8 cellular contexts compared by ENCODE assay signal in genomic region chr1:158203693-158204457, GRCh38. TPM values are rescaled to one million over a fixed set of nuclear protein-coding genes. Genes with fewer than 3 reads are reported as not detected.
DNase-seq lines count a peak whose midpoint lies in the region; ATAC-seq and TF ChIP-seq lines count a peak whose summit lies in the region.

No MANE protein-coding gene starts in this region.

- H3K4me3 Mint-ChIP-seq in CD8-positive, alpha-beta T cell, result no peak overlapping the region

- peaks cover 4% of the 10 kb centered on the region for H3K4me1 ChIP-seq in CD8-positive, alpha-beta T cell (ENCODE audit: insufficient read depth, low read length)
- H3K4me1 ChIP-seq in esophagus muscularis mucosa (peaks cover 0 to 10% (median 0%) of the 10 kb centered on the region in 4 donors), neuronal stem cell (ENCODE audit: control insufficient read depth in 2 of 2, insufficient read depth in 1 of 2, low read depth in 1 of 2, low read length in 2 of 2) (peaks cover 0 to 2% of the 10 kb centered on the region in 2 donors)

- no peak overlapping the region for H4K91ac ChIP-seq in neuronal stem cell (ENCODE audit: low read depth, low read length, poor library complexity)

- no peaks in the 10 kb centered on the region for H3K27me3 ChIP-seq in CD8-positive, alpha-beta T cell (ENCODE audit: insufficient read depth, low read length)
- H3K27me3 ChIP-seq in esophagus muscularis mucosa, result peaks cover 0 to 17% (median 0%) of the 10 kb centered on the region in 4 donors
- peaks cover 0 to 4% (median 0%) of the 10 kb centered on the region in 3 experiments for H3K27me3 ChIP-seq in neuronal stem cell (ENCODE audit: control insufficient read depth in 3 of 3, insufficient read depth in 3 of 3, low read depth in 1 of 3, low read length in 3 of 3)

- H3K36me3 Mint-ChIP-seq in CD8-positive, alpha-beta T cell, result no peaks in the 10 kb centered on the region

- peaks cover 12% of the 10 kb centered on the region for H3K4me1 Mint-ChIP-seq in CD8-positive, alpha-beta T cell (ENCODE audit: low read depth)

- peak; percentile 97 for TF ChIP-seq CTCF in CD8-positive, alpha-beta T cell (IDR thresholded peaks at IDR 0.05)
- TF ChIP-seq CTCF in esophagus muscularis mucosa (IDR thresholded peaks at IDR 0.05), result peak; percentile 57 to 79 (median 79)

- POLR2A ChIA-PET in CD8-positive, alpha-beta T cell (lab: Charles Lee), result no interaction called here

- intact Hi-C loops in CD8-positive, alpha-beta T cell (cut with DNase I, micrococcal nuclease), result loop anchor here (1.0 to 5.0 kb wide), 6 partner anchors 123 to 883 kb away; no protein-coding TSS in a partner anchor
- intact Hi-C loops in esophagus muscularis mucosa (cut with DNase I), result loop anchor here (5.0 kb wide), 2 partner anchors 793 to 868 kb away; no protein-coding TSS in a partner anchor

- peak overlapping the region; percentile 79 for H2AFZ ChIP-seq in neuronal stem cell (ENCODE audit: low read length)

- peak; percentile 64 for ATAC-seq in CD8-positive, alpha-beta T cell
- peak; percentile 49 for ATAC-seq in GM18502 (IDR thresholded peaks at IDR 0.05; ENCODE audit: poor library complexity, unreplicated experiment)
- no peak for ATAC-seq in HG03139 (IDR thresholded peaks at IDR 0.05; ENCODE audit: unreplicated experiment)
- ATAC-seq in HG03469 (IDR thresholded peaks at IDR 0.05; ENCODE audit: unreplicated experiment), result no peak

- H2AK5ac ChIP-seq in neuronal stem cell (ENCODE audit: low read depth, low read length), result no peak overlapping the region

- no peaks in the 10 kb centered on the region for H3K36me3 ChIP-seq in CD8-positive, alpha-beta T cell (ENCODE audit: insufficient read depth, low read length)
- peaks cover under 1% of the 10 kb centered on the region for H3K36me3 ChIP-seq in KOPT-K1 (ENCODE audit: insufficient read depth, low read length)
- H3K36me3 ChIP-seq in esophagus muscularis mucosa, result no peaks in the 10 kb centered on the region
- H3K36me3 ChIP-seq in neuronal stem cell (replicated peaks in 1 of 2; ENCODE audit: control insufficient read depth in 2 of 2, insufficient read depth in 2 of 2, low read length in 2 of 2), result no peaks in the 10 kb centered on the region

- H3K27ac ChIP-seq in CD8-positive, alpha-beta T cell (ENCODE audit: low read depth, low read length), result no peak overlapping the region
- H3K27ac ChIP-seq in KOPT-K1 (ENCODE audit: low read depth, low read length, poor library complexity, severe bottlenecking) (peak overlapping the region; percentile 93), esophagus muscularis mucosa (replicated peaks in 1 of 4) (no peak overlapping the region), neuronal stem cell (replicated peaks; ENCODE audit: low read length) (no peak overlapping the region)

- WGBS in esophagus muscularis mucosa, result 23% methylated on average over 7 of the region's 7 CpGs
- WGBS in neuronal stem cell (ENCODE audit: extremely low coverage in 2 of 2, insufficient read length in 2 of 2, insufficient replicate concordance in 1 of 2), 2 donors, result no CpG with 5 or more reads among the region's 7 CpGs

- H3K27ac Mint-ChIP-seq in CD8-positive, alpha-beta T cell, result no peak overlapping the region

- no peak overlapping the region for H3K14ac ChIP-seq in neuronal stem cell (ENCODE audit: low read length)

- no peak overlapping the region for H3K18ac ChIP-seq in neuronal stem cell (ENCODE audit: low read length)

- H3K9ac ChIP-seq in neuronal stem cell (ENCODE audit: low read depth, low read length, poor library complexity), result no peak overlapping the region

- TF ChIP-seq EP300 in esophagus muscularis mucosa (IDR thresholded peaks at IDR 0.05), result no peak

- no peak overlapping the region for H3K23ac ChIP-seq in neuronal stem cell (ENCODE audit: low read depth, low read length, poor library complexity)

- no peak overlapping the region for H4K8ac ChIP-seq in neuronal stem cell (ENCODE audit: low read depth, low read length)

- no peak overlapping the region for H3K4me3 ChIP-seq in CD8-positive, alpha-beta T cell (ENCODE audit: low read depth, low read length)
- H3K4me3 ChIP-seq in esophagus muscularis mucosa (no peak overlapping the region), neuronal stem cell (ENCODE audit: low read length in 2 of 2) (no peak overlapping the region)

- H2BK5ac ChIP-seq in neuronal stem cell (ENCODE audit: low read length), result no peak overlapping the region

- no peak overlapping the region for H3K4me2 ChIP-seq in neuronal stem cell (ENCODE audit: insufficient read depth, low read length, poor library complexity, severe bottlenecking)

- no peak overlapping the region for H2BK15ac ChIP-seq in neuronal stem cell (ENCODE audit: low read length)

- H3K4ac ChIP-seq in neuronal stem cell (ENCODE audit: low read length), result no peak overlapping the region

- H3K9me3 ChIP-seq in CD8-positive, alpha-beta T cell (ENCODE audit: low read length), result no peaks in the 10 kb centered on the region
- H3K9me3 ChIP-seq in KOPT-K1 (ENCODE audit: insufficient read depth, low read length, poor library complexity, severe bottlenecking) (peaks cover 38% of the 10 kb centered on the region), esophagus muscularis mucosa (no peaks in the 10 kb centered on the region), neuronal stem cell (replicated peaks in 1 of 2; ENCODE audit: control insufficient read depth in 2 of 2, insufficient read depth in 1 of 2, low read depth in 1 of 2, low read length in 2 of 2) (no peaks in the 10 kb centered on the region)

- TF ChIP-seq POLR2A in esophagus muscularis mucosa (IDR thresholded peaks at IDR 0.05; ENCODE audit: low read depth), result no peak

- no peak for DNase-seq in CD8-positive, alpha-beta T cell
- DNase-seq in SKM-1 (lab: John Stamatoyannopoulos, UW; ENCODE audit: unreplicated experiment) (peak; percentile 58), esophagus muscularis mucosa (ENCODE audit: extremely low spot score) (no peak), neuronal stem cell (ENCODE audit: low spot score) (peak; percentile 60)

- no peaks in the 10 kb centered on the region for H3K79me1 ChIP-seq in neuronal stem cell (ENCODE audit: low read depth, low read length)

- peaks cover 8% of the 10 kb centered on the region for H3K27me3 Mint-ChIP-seq in CD8-positive, alpha-beta T cell (ENCODE audit: low read depth)

- H3K9me3 Mint-ChIP-seq in CD8-positive, alpha-beta T cell, result no peaks in the 10 kb centered on the region

- H2BK12ac ChIP-seq in neuronal stem cell (ENCODE audit: low read length), result no peak overlapping the region

- no peak overlapping the region for H2BK120ac ChIP-seq in neuronal stem cell (ENCODE audit: low read depth, low read length)

- CTCF ChIA-PET in CD8-positive, alpha-beta T cell (lab: Charles Lee), result interaction anchor here (0.7 to 4.8 kb wide), 31 partner anchors 8 to 929 kb away, joined by 3 to 76 read pairs (median 4); partner anchors contain the start of gene AIM2

RNA-seq across cellular contexts. Expression of gene CD1D, which starts 23.2 kb away (rescaled TPM):
- not detected for total RNA-seq in CD8-positive, alpha-beta T cell
- 1 to 10 TPM in 2 of 4 donors, under 1 TPM in 2; 0.26 to 2.0 (median 1.1) TPM for total RNA-seq in esophagus muscularis mucosa
- polyA plus RNA-seq in neuronal stem cell (2013, experiment 1 of 2), result 0.07 TPM
- 0.04 TPM for polyA plus RNA-seq in neuronal stem cell (2013, experiment 2 of 2)

RNA-seq across cellular contexts. Expression of gene CD1A, which starts 50.3 kb away (rescaled TPM):
- not detected for total RNA-seq in CD8-positive, alpha-beta T cell
- total RNA-seq in esophagus muscularis mucosa, result not detected
- not detected for polyA plus RNA-seq in neuronal stem cell (2013, experiment 1 of 2)
- polyA plus RNA-seq in neuronal stem cell (2013, experiment 2 of 2), result not detected

Comparison
In these comparisons a context has a peak if more than half of its experiments do, and no peak if none do; other contexts are left out.
1. ATAC-seq: peak in CD8-positive, alpha-beta T cell (single experiment) and GM18502 (single experiment); none in HG03139 (single experiment) and HG03469 (single experiment).
2. DNase-seq: peak in SKM-1 (single experiment) and neuronal stem cell (single experiment); none in CD8-positive, alpha-beta T cell (0 of 7) and esophagus muscularis mucosa (single experiment).